11 cellular contexts compared by ENCODE assay signal in genomic region chr15:96181873-96182301, GRCh38.
A peak's percentile ranks its signal among the peaks of the same experiment; 100 is the strongest.
DNase-seq lines count a peak whose midpoint lies in the region; ATAC-seq and TF ChIP-seq lines count a peak whose summit lies in the region.
"Had no signal": no experiment of that assay in that cellular context is flagged by ENCODE, and none has a peak within 500 bp of the region (broad histone marks: within the 10 kb centered on the region; RNA-seq: fewer than 3 reads in every experiment).

No MANE protein-coding gene starts in this region.

- peak; percentile 75 for DNase-seq in NCI-H226
- peak; percentile 90 for DNase-seq in fibroblast of pulmonary artery (ENCODE audit: low read depth)
- DNase-seq in upper lobe of right lung = peak; percentile 71
- no peak for DNase-seq in pons (ENCODE audit: low spot score)
- DNase-seq in stimulated activated naive CD8-positive, alpha-beta T cell treated with anti-CD3 and anti-CD28 coated beads, Interleukin-15, amount 100 ng/mL, for 72 hours = no peak
- DNase-seq: NCI-H1436 had no signal

- H3K27me3 Mint-ChIP-seq in nephron (ENCODE audit: low read depth) = peaks cover 3% of the 10 kb centered on the region
- H3K27me3 Mint-ChIP-seq in stimulated activated naive CD8-positive, alpha-beta T cell treated with anti-CD3 and anti-CD28 coated beads, Interleukin-15, amount 100 ng/mL, for 72 hours = peaks cover 27% of the 10 kb centered on the region

- H3K9me3 Mint-ChIP-seq in nephron = no peaks in the 10 kb centered on the region
- H3K9me3 Mint-ChIP-seq in stimulated activated naive CD8-positive, alpha-beta T cell treated with anti-CD3 and anti-CD28 coated beads, Interleukin-15, amount 100 ng/mL, for 72 hours = peaks cover 0 to 5% of the 10 kb centered on the region in 2 donors
- H3K9me3 Mint-ChIP-seq: neural crest cell; T-helper 2 cell treated with Interferon-gamma antibody and Interleukin-4, amounts not matched to agents 5 μg/mL and 100 μg/mL, for 36 hours had no signal

- H3K36me3 ChIP-seq in upper lobe of right lung = no peaks in the 10 kb centered on the region

- H3K9me3 ChIP-seq in upper lobe of right lung = no peaks in the 10 kb centered on the region

- ATAC-seq in upper lobe of right lung (peak; percentile 77), GM21619 (IDR thresholded peaks at IDR 0.05; ENCODE audit: unreplicated experiment) (no peak), GM21717 (IDR thresholded peaks at IDR 0.05; ENCODE audit: unreplicated experiment) (no peak)
- no peak for ATAC-seq in stimulated activated naive CD8-positive, alpha-beta T cell treated with anti-CD3 and anti-CD28 coated beads, Interleukin-15, amount 100 ng/mL, for 72 hours

- H3K27ac Mint-ChIP-seq in nephron = peak overlapping the region; percentile 86 to 95 (median 88)
- H3K27ac Mint-ChIP-seq in stimulated activated naive CD8-positive, alpha-beta T cell treated with anti-CD3 and anti-CD28 coated beads, Interleukin-15, amount 100 ng/mL, for 72 hours = no peak overlapping the region
- H3K27ac Mint-ChIP-seq: T-helper 2 cell treated with Interferon-gamma antibody and Interleukin-4, amounts not matched to agents 5 μg/mL and 100 μg/mL, for 36 hours had no signal

- H3K4me1 ChIP-seq in upper lobe of right lung = peaks cover 6% of the 10 kb centered on the region

- H3K36me3 Mint-ChIP-seq in nephron (ENCODE audit: low read depth) = peaks cover 14% of the 10 kb centered on the region

- H3K27me3 ChIP-seq in upper lobe of right lung = no peaks in the 10 kb centered on the region

- TF ChIP-seq CTCF in fibroblast of pulmonary artery (IDR thresholded peaks at IDR 0.05; ENCODE audit: low read length, missing control alignments) (no peak), nephron (IDR thresholded peaks at IDR 0.05; ENCODE audit: unreplicated experiment in 3 of 3) (no peak), upper lobe of right lung (IDR thresholded peaks at IDR 0.05) (no peak)

- no peak overlapping the region for H3K4me3 ChIP-seq in fibroblast of pulmonary artery (replicated peaks; ENCODE audit: low read depth, low read length)
- H3K4me3 ChIP-seq in upper lobe of right lung = no peak overlapping the region

- no peak overlapping the region for H3K4me3 Mint-ChIP-seq in nephron
- no peak overlapping the region for H3K4me3 Mint-ChIP-seq in stimulated activated naive CD8-positive, alpha-beta T cell treated with anti-CD3 and anti-CD28 coated beads, Interleukin-15, amount 100 ng/mL, for 72 hours
- H3K4me3 Mint-ChIP-seq: neural crest cell; T-helper 2 cell treated with Interferon-gamma antibody and Interleukin-4, amounts not matched to agents 5 μg/mL and 100 μg/mL, for 36 hours had no signal

- peak overlapping the region; percentile 8 for H3K27ac ChIP-seq in upper lobe of right lung

- intact Hi-C loops in upper lobe of right lung (cut with DNase I) = no loop called here

- H3K4me1 Mint-ChIP-seq in nephron = peaks cover 76% of the 10 kb centered on the region
- H3K4me1 Mint-ChIP-seq in stimulated activated naive CD8-positive, alpha-beta T cell treated with anti-CD3 and anti-CD28 coated beads, Interleukin-15, amount 100 ng/mL, for 72 hours = no peaks in the 10 kb centered on the region

Comparison
In these comparisons a context has a peak if more than half of its experiments do, and no peak if none do; other contexts are left out.
1. DNase-seq: peak in NCI-H226 (single experiment), fibroblast of pulmonary artery (single experiment) and upper lobe of right lung (single experiment); none in pons (single experiment) and stimulated activated naive CD8-positive, alpha-beta T cell treated with anti-CD3 and anti-CD28 coated beads, Interleukin-15, amount 100 ng/mL, for 72 hours (0 of 2).
2. H3K27ac Mint-ChIP-seq: peak in nephron (3 of 3); none in stimulated activated naive CD8-positive, alpha-beta T cell treated with anti-CD3 and anti-CD28 coated beads, Interleukin-15, amount 100 ng/mL, for 72 hours (0 of 2).